In genomic region chr6:106098383-106099234, GRCh38 we compare ENCODE assay signal across 8 cellular contexts. TPM values are rescaled to one million over a fixed set of nuclear protein-coding genes. Genes with fewer than 3 reads are reported as not detected.
A peak's percentile ranks its signal among the peaks of the same experiment; 100 is the strongest.
DNase-seq lines count a peak whose midpoint lies in the region; ATAC-seq and TF ChIP-seq lines count a peak whose summit lies in the region.

No MANE protein-coding gene starts in this region.

- WGBS in heart left ventricle, 4 donors = 45 to 54% (median 48%) methylated on average over 19 of the region's 19 CpGs

- H3K4me1 ChIP-seq in ACC112 (ENCODE audit: control insufficient read depth, insufficient read depth, low read length, unreplicated experiment) (no peaks in the 10 kb centered on the region), heart left ventricle (peaks cover 0 to 50% (median 3%) of the 10 kb centered on the region in 12 donors)

- H3K4me3 ChIP-seq in ACC112 (ENCODE audit: low read depth, low read length) (peak overlapping the region; percentile 86), heart left ventricle (peak overlapping the region; percentile 3 to 63 (median 46))

- H3K9me3 ChIP-seq in heart left ventricle = no peaks in the 10 kb centered on the region

- TF ChIP-seq POLR2A in heart left ventricle (IDR thresholded peaks at IDR 0.05) = peak in 1 of 2 donors; percentile 26

- ATAC-seq in GM21528 (IDR thresholded peaks at IDR 0.05; ENCODE audit: low FRiP score, unreplicated experiment) (peak; percentile 33), heart left ventricle (peak; percentile 55 to 90 (median 70))

- intact Hi-C loops in heart left ventricle (cut with DNase I) = loop anchor here in 3 of 10 donors (10.0 kb wide), 3 partner anchors 126 to 594 kb away; no protein-coding TSS in a partner anchor

- no peaks in the 10 kb centered on the region for H3K79me2 ChIP-seq in ACC112 (ENCODE audit: control insufficient read depth, insufficient read depth, low read length, unreplicated experiment)

- H3K27ac ChIP-seq in ACC112 (ENCODE audit: low read depth, low read length) = peak overlapping the region; percentile 61
- peak overlapping the region; percentile 59 to 96 (median 75) for H3K27ac ChIP-seq in heart left ventricle

- H3K36me3 ChIP-seq in ACC112 (ENCODE audit: insufficient read depth, low read length) (no peaks in the 10 kb centered on the region), heart left ventricle (peaks cover 0 to 34% (median 0%) of the 10 kb centered on the region in 9 donors)

- no peaks in the 10 kb centered on the region for H3K27me3 ChIP-seq in ACC112 (ENCODE audit: insufficient read depth, low read length)
- peaks cover 0 to 63% (median 0%) of the 10 kb centered on the region in 9 donors for H3K27me3 ChIP-seq in heart left ventricle

- peak overlapping the region; percentile 85 for H2AFZ ChIP-seq in ACC112 (ENCODE audit: low read length, unreplicated experiment)

- peak; percentile 65 for DNase-seq in NCI-H69 (lab: John Stamatoyannopoulos, UW)
- peak; percentile 61 for DNase-seq in activated T-helper 1 cell treated with Interleukin-2 at 50 U/mL for 16 hours (ENCODE audit: low read depth)
- peak in 2 of 5 donors; percentile 34 to 45 for DNase-seq in heart left ventricle
- DNase-seq in stimulated activated CD4-positive, alpha-beta T cell treated with anti-CD3 and anti-CD28 coated beads, Interleukin-15, amount 100 ng/mL, for 48 hours (ENCODE audit: low read depth in 2 of 2) = peak; percentile 82 to 84
- no peak for DNase-seq in DMS53 (lab: John Stamatoyannopoulos, UW)
- no peak for DNase-seq in NCI-H2196 (lab: John Stamatoyannopoulos, UW; ENCODE audit: unreplicated experiment)

- TF ChIP-seq CTCF in heart left ventricle (IDR thresholded peaks at IDR 0.05) = no peak

RNA-seq across cellular contexts. Expression of gene PRDM1, which starts 12.5 kb away (rescaled TPM):
- 10 to 100 TPM in 1 of 9 donors, 1 to 10 TPM in 8; 1.0 to 10.8 (median 1.7) TPM for total RNA-seq in heart left ventricle
- under 1 TPM; 0.36 to 0.53 TPM for polyA plus RNA-seq in heart left ventricle

Comparison
In these comparisons a context has a peak if more than half of its experiments do, and no peak if none do; other contexts are left out.
1. DNase-seq: peak in NCI-H69 (single experiment), activated T-helper 1 cell treated with Interleukin-2 at 50 U/mL for 16 hours (single experiment) and stimulated activated CD4-positive, alpha-beta T cell treated with anti-CD3 and anti-CD28 coated beads, Interleukin-15, amount 100 ng/mL, for 48 hours (2 of 2); none in DMS53 (single experiment) and NCI-H2196 (single experiment).